Comparison of ENCODE assay signal across 8 cellular contexts in genomic region chr1:45584351-45585109, GRCh38. TPM values are rescaled to one million over a fixed set of nuclear protein-coding genes. Genes with fewer than 3 reads are reported as not detected.
A peak's percentile ranks its signal among the peaks of the same experiment; 100 is the strongest.
DNase-seq lines count a peak whose midpoint lies in the region; ATAC-seq and TF ChIP-seq lines count a peak whose summit lies in the region.

No MANE protein-coding gene starts in this region.

- H3K9ac ChIP-seq in colonic mucosa (ENCODE audit: low read depth in 2 of 2, low read length in 2 of 2) = peak overlapping the region; percentile 95 to 98

- H3K4me1 ChIP-seq in ACC112 (ENCODE audit: control insufficient read depth, insufficient read depth, low read length, unreplicated experiment) = peaks cover 16% of the 10 kb centered on the region
- peaks cover 16% of the 10 kb centered on the region for H3K4me1 ChIP-seq in colonic mucosa

- no peak for TF ChIP-seq CTCF in colonic mucosa (IDR thresholded peaks at IDR 0.05)

- DNase-seq in NCI-H524 treated with DMSO at 0.1 percent for 48 hours (lab: John Stamatoyannopoulos, UW) (peak; percentile 39), colonic mucosa (peak; percentile 94), left kidney (ENCODE audit: low read depth, low spot score) (peak; percentile 97)
- DNase-seq in activated CD4-positive, alpha-beta T cell treated with anti-CD3 and anti-CD28 coated beads for 48 hours = peak; percentile 93
- peak; percentile 74 to 86 for DNase-seq in stimulated activated CD4-positive, alpha-beta T cell treated with anti-CD3 and anti-CD28 coated beads, Interleukin-1b, Interleukin-23, amount 100 ng/mL, for 4 hours (ENCODE audit: low read depth in 2 of 2)

- peak; percentile 39 for ATAC-seq in GM19023 (IDR thresholded peaks at IDR 0.05; ENCODE audit: unreplicated experiment)
- ATAC-seq in HG03439 (IDR thresholded peaks at IDR 0.05; ENCODE audit: unreplicated experiment) = peak; percentile 30

- intact Hi-C loops in colonic mucosa (cut with DNase I) = no loop called here

- H3K79me2 ChIP-seq in ACC112 (ENCODE audit: control insufficient read depth, insufficient read depth, low read length, unreplicated experiment) = peaks cover 55% of the 10 kb centered on the region

- H3K27me3 ChIP-seq in ACC112 (ENCODE audit: insufficient read depth, low read length) = no peaks in the 10 kb centered on the region
- H3K27me3 ChIP-seq in colonic mucosa = no peaks in the 10 kb centered on the region

- H3K9me3 ChIP-seq in colonic mucosa = no peaks in the 10 kb centered on the region

- H3K36me3 ChIP-seq in ACC112 (ENCODE audit: insufficient read depth, low read length) (no peaks in the 10 kb centered on the region), colonic mucosa (no peaks in the 10 kb centered on the region)

- H3K4me3 ChIP-seq in ACC112 (ENCODE audit: low read depth, low read length) = peak overlapping the region; percentile 86
- peak overlapping the region; percentile 74 for H3K4me3 ChIP-seq in colonic mucosa

- H2AFZ ChIP-seq in ACC112 (ENCODE audit: low read length, unreplicated experiment) = peak overlapping the region; percentile 76

- H3K27ac ChIP-seq in ACC112 (ENCODE audit: low read depth, low read length) (peak overlapping the region; percentile 85), colonic mucosa (peak overlapping the region; percentile 92)

RNA-seq across cellular contexts. Expression of gene NASP, which starts 0.7 kb away (rescaled TPM):
- 100 to 1,000 TPM in 1 of 2 donors, 10 to 100 TPM in 1; 54.7 to 119 TPM for total RNA-seq in colonic mucosa

RNA-seq across cellular contexts. Expression of gene AKR1A1, which starts 33.9 kb away (rescaled TPM):
- 100 to 1,000 TPM; 203 to 263 TPM for total RNA-seq in colonic mucosa

RNA-seq across cellular contexts. Expression of gene CCDC17, which starts 39.3 kb away (rescaled TPM):
- 1 to 10 TPM; 1.8 to 2.4 TPM for total RNA-seq in colonic mucosa

Comparison
In these comparisons a context has a peak if more than half of its experiments do, and no peak if none do; other contexts are left out.
1. Peak in every context shown above with its lines: DNase-seq, ATAC-seq, H3K4me3 ChIP-seq and H3K27ac ChIP-seq.
2. DNase-seq: peak in every context shown above with its lines; median percentile 97 in left kidney; 94 in colonic mucosa; 93 in activated CD4-positive, alpha-beta T cell treated with anti-CD3 and anti-CD28 coated beads for 48 hours; 80 in stimulated activated CD4-positive, alpha-beta T cell treated with anti-CD3 and anti-CD28 coated beads, Interleukin-1b, Interleukin-23, amount 100 ng/mL, for 4 hours; 39 in NCI-H524 treated with DMSO at 0.1 percent for 48 hours.